ENCODE assay signal across 9 cellular contexts in genomic region chr1:111475706-111476105, GRCh38.
DNase-seq lines count a peak whose midpoint lies in the region; ATAC-seq lines count a peak whose summit lies in the region.
"Had no signal": no experiment of that assay in that cellular context is flagged by ENCODE, and none has a peak within 500 bp of the region (broad histone marks: within the 10 kb centered on the region; RNA-seq: fewer than 3 reads in every experiment).

No MANE protein-coding gene starts in this region.

- no peaks in the 10 kb centered on the region for H3K9me3 Mint-ChIP-seq in central memory CD8-positive, alpha-beta T cell
- H3K9me3 Mint-ChIP-seq in stimulated activated naive B cell treated with anti-CD40 and anti-IgM and Interleukin-4, amounts not matched to agents 10 μg/mL and 1 μg/mL and 100 μg/mL, for 72 hours: no peaks in the 10 kb centered on the region

- H3K4me1 Mint-ChIP-seq in central memory CD8-positive, alpha-beta T cell: peaks cover 37% of the 10 kb centered on the region
- H3K4me1 Mint-ChIP-seq in stimulated activated naive B cell treated with anti-CD40 and anti-IgM and Interleukin-4, amounts not matched to agents 10 μg/mL and 1 μg/mL and 100 μg/mL, for 72 hours: peaks cover 38 to 43% of the 10 kb centered on the region in 2 donors

- H3K36me3 Mint-ChIP-seq in central memory CD8-positive, alpha-beta T cell (ENCODE audit: insufficient read depth): peaks cover 6% of the 10 kb centered on the region
- H3K36me3 Mint-ChIP-seq in stimulated activated naive B cell treated with anti-CD40 and anti-IgM and Interleukin-4, amounts not matched to agents 10 μg/mL and 1 μg/mL and 100 μg/mL, for 72 hours: peaks cover 17 to 20% of the 10 kb centered on the region in 2 donors

- DNase-seq in activated T-cell treated with anti-CD3 and anti-CD28 coated beads for 24 hours (ENCODE audit: low read depth) (peak; percentile 34), OCI-M2 (lab: John Stamatoyannopoulos, UW; ENCODE audit: unreplicated experiment) (no peak), NCI-H2171 (lab: John Stamatoyannopoulos, UW) (no peak), NCI-H1436 (lab: John Stamatoyannopoulos, UW) (no peak)
- DNase-seq in activated T-cell treated with anti-CD3 and anti-CD28 coated beads, Interleukin-2, amount 50 U/mL, for 1 hour: no peak
- DNase-seq in central memory CD8-positive, alpha-beta T cell (ENCODE audit: low spot score in 2 of 2): peak in 1 of 2 donors; percentile 14
- DNase-seq in stimulated activated naive B cell treated with anti-CD40 and anti-IgM and Interleukin-4, amounts not matched to agents 10 μg/mL and 1 μg/mL and 100 μg/mL, for 72 hours: no peak
- DNase-seq: NCI-H1092 had no signal

- peak overlapping the region; percentile 86 for H3K27ac ChIP-seq in KOPT-K1 (ENCODE audit: low read depth, low read length, poor library complexity, severe bottlenecking)

- peak overlapping the region; percentile 66 for H3K4me3 Mint-ChIP-seq in central memory CD8-positive, alpha-beta T cell
- H3K4me3 Mint-ChIP-seq in stimulated activated naive B cell treated with anti-CD40 and anti-IgM and Interleukin-4, amounts not matched to agents 10 μg/mL and 1 μg/mL and 100 μg/mL, for 72 hours: peak overlapping the region; percentile 56 to 59

- no peaks in the 10 kb centered on the region for H3K36me3 ChIP-seq in KOPT-K1 (ENCODE audit: insufficient read depth, low read length)

- H3K27ac Mint-ChIP-seq in central memory CD8-positive, alpha-beta T cell (ENCODE audit: low read depth): peak overlapping the region; percentile 45
- peak overlapping the region; percentile 73 for H3K27ac Mint-ChIP-seq in stimulated activated naive B cell treated with anti-CD40 and anti-IgM and Interleukin-4, amounts not matched to agents 10 μg/mL and 1 μg/mL and 100 μg/mL, for 72 hours

- no peaks in the 10 kb centered on the region for H3K9me3 ChIP-seq in KOPT-K1 (ENCODE audit: insufficient read depth, low read length, poor library complexity, severe bottlenecking)

- H3K27me3 Mint-ChIP-seq in central memory CD8-positive, alpha-beta T cell: no peaks in the 10 kb centered on the region
- no peaks in the 10 kb centered on the region for H3K27me3 Mint-ChIP-seq in stimulated activated naive B cell treated with anti-CD40 and anti-IgM and Interleukin-4, amounts not matched to agents 10 μg/mL and 1 μg/mL and 100 μg/mL, for 72 hours

- ATAC-seq in central memory CD8-positive, alpha-beta T cell (replicated peaks; ENCODE audit: extremely low read depth, poor library complexity, severe bottlenecking): no peak
- ATAC-seq in stimulated activated naive B cell treated with anti-CD40 and anti-IgM and Interleukin-4, amounts not matched to agents 10 μg/mL and 1 μg/mL and 100 μg/mL, for 72 hours (replicated peaks): peak; percentile 35 to 44
